11 cellular contexts compared by ENCODE assay signal in genomic region chr13:98156259-98156658, GRCh38. TPM values are rescaled to one million over a fixed set of nuclear protein-coding genes. Genes with fewer than 3 reads are reported as not detected.
"Had no signal": no experiment of that assay in that cellular context is flagged by ENCODE, and none has a peak within 500 bp of the region (broad histone marks: within the 10 kb centered on the region; RNA-seq: fewer than 3 reads in every experiment).

No MANE protein-coding gene starts in this region.

- FAIRE-seq: HTR-8/SVneo, K562 had no signal

- H3K36me3 ChIP-seq: HAP-1 had no signal

- H3K9me3 Mint-ChIP-seq: HFFc6 had no signal

- ATAC-seq: HCT116, K562 had no signal

- H3K4me3 ChIP-seq: GM23248, HAP-1, K562 had no signal

- H3K4me3 Mint-ChIP-seq: HFFc6 had no signal

- H3K9ac ChIP-seq: GM23248 had no signal

- DNase-seq: GOT3, H7, KG1 had no signal

- H2AFZ ChIP-seq: GM23248 had no signal

- H3K27ac ChIP-seq: GM23248 had no signal

- H3K9me3 ChIP-seq: HAP-1 had no signal

RNA-seq across cellular contexts. Expression of gene RNF113B, which starts 20.8 kb away (rescaled TPM):
- total RNA-seq: GM23248, H4, H7, HFFc6, HT-29, K562 had no signal
- polyA plus RNA-seq: GM23248 had no signal
